ENCODE assay signal across 8 cellular contexts in genomic region chr11:120335596-120335927, GRCh38. TPM values are rescaled to one million over a fixed set of nuclear protein-coding genes. Genes with fewer than 3 reads are reported as not detected.
DNase-seq lines count a peak whose midpoint lies in the region; ATAC-seq, FAIRE-seq and TF ChIP-seq lines count a peak whose summit lies in the region.

No MANE protein-coding gene starts in this region.

- POLR2A ChIA-PET in endothelial cell of umbilical vein (lab: Charles Lee): interaction anchor here (0.7 kb wide), 1 partner anchor 11 kb away, joined by 4 read pairs; the partner anchor contains the start of gene TLCD5

- peak overlapping the region; percentile 96 for H3K9ac ChIP-seq in endothelial cell of umbilical vein (replicated peaks; ENCODE audit: extremely low read depth, insufficient read depth, low read length)

- DNase-seq in SHP77 (lab: John Stamatoyannopoulos, UW) (peak; percentile 46 to 58), SHP77 treated with DMSO at 0.1 percent for 48 hours (lab: John Stamatoyannopoulos, UW) (no peak), T follicular helper cell (ENCODE audit: low read depth) (peak; percentile 1), endothelial cell of umbilical vein (ENCODE audit: low read depth, low spot score) (no peak), natural killer cell (no peak), NCI-H82 treated with DMSO at 0.1 percent for 48 hours (lab: John Stamatoyannopoulos, UW; ENCODE audit: unreplicated experiment) (no peak)

- peaks cover 35 to 64% of the 10 kb centered on the region in 2 donors for H3K27me3 Mint-ChIP-seq in natural killer cell (ENCODE audit: low read depth in 2 of 2)

- peak; percentile 7 for ATAC-seq in HG03025 (IDR thresholded peaks at IDR 0.05; ENCODE audit: low FRiP score, unreplicated experiment)
- peak in 2 of 3 donors; percentile 9 to 22 for ATAC-seq in natural killer cell
- ATAC-seq in GM21576 (IDR thresholded peaks at IDR 0.05; ENCODE audit: unreplicated experiment): no peak

- CTCF ChIA-PET in endothelial cell of umbilical vein (lab: Charles Lee): interaction anchor here (0.7 to 4.8 kb wide), 40 partner anchors 9 to 472 kb away, joined by 3 to 32 read pairs (median 5); partner anchors contain the start of gene TLCD5

- BruUV-seq in endothelial cell of umbilical vein (replicated peaks; lab: Mats Ljungman, UMichigan): TSS peak; percentile 59

- H3K9me3 Mint-ChIP-seq in natural killer cell: no peaks in the 10 kb centered on the region

- peak overlapping the region; percentile 82 to 98 (median 82) for H3K4me3 ChIP-seq in endothelial cell of umbilical vein (replicated peaks in 1 of 3; ENCODE audit: insufficient read depth in 1 of 3, low read depth in 1 of 3, low read length in 3 of 3)

- peak overlapping the region; percentile 13 to 78 for H3K27ac Mint-ChIP-seq in natural killer cell

- no peaks in the 10 kb centered on the region for H3K9me3 ChIP-seq in endothelial cell of umbilical vein (replicated peaks; ENCODE audit: control insufficient read depth, insufficient read depth, low read length)

- H3K27me3 ChIP-seq in endothelial cell of umbilical vein (ENCODE audit: control insufficient read depth in 2 of 2, insufficient read depth in 2 of 2, low read length in 2 of 2): no peaks in the 10 kb centered on the region

- peaks cover 0 to 5% of the 10 kb centered on the region in 2 experiments for H3K36me3 ChIP-seq in endothelial cell of umbilical vein (ENCODE audit: control insufficient read depth in 2 of 2, extremely low read depth in 1 of 2, insufficient read depth in 2 of 2, low read length in 2 of 2)

- H4K20me1 ChIP-seq in endothelial cell of umbilical vein (replicated peaks; ENCODE audit: control insufficient read depth, extremely low read depth, insufficient read depth, low read length): no peaks in the 10 kb centered on the region

- dilution Hi-C loops in endothelial cell of umbilical vein (cut with MboI; ENCODE audit: extremely low pct_ligation_motif_present, low sequenced_read_pairs): no loop called here

- H3K4me2 ChIP-seq in endothelial cell of umbilical vein (ENCODE audit: insufficient read depth, low read length): peak overlapping the region; percentile 98

- peaks cover 43% of the 10 kb centered on the region for H3K79me2 ChIP-seq in endothelial cell of umbilical vein (ENCODE audit: control insufficient read depth, insufficient read depth, low read length)

- peak overlapping the region; percentile 80 for H2AFZ ChIP-seq in endothelial cell of umbilical vein (ENCODE audit: low read depth, low read length)

- peaks cover 9% of the 10 kb centered on the region for H3K36me3 Mint-ChIP-seq in natural killer cell

- FAIRE-seq in endothelial cell of umbilical vein (lab: Jason Lieb, UNC): no peak

- no peak for TF ChIP-seq POLR2A in endothelial cell of umbilical vein (IDR thresholded peaks at IDR 0.05; ENCODE audit: low read depth, low read length)

- peaks cover 36% of the 10 kb centered on the region for H3K4me1 ChIP-seq in endothelial cell of umbilical vein (ENCODE audit: control insufficient read depth, extremely low read depth, insufficient read depth, low read length)

- intact Hi-C loops in endothelial cell of umbilical vein (cut with micrococcal nuclease) (loop anchor here (1.0 to 10.0 kb wide), 8 partner anchors 10 to 1859 kb away; partner anchors contain the start of genes SC5D and TLCD5), natural killer cell (cut with micrococcal nuclease) (loop anchor here (2.0 to 5.0 kb wide), 3 partner anchors 132 to 859 kb away; no protein-coding TSS in a partner anchor)

- H3K27ac ChIP-seq in endothelial cell of umbilical vein (ENCODE audit: insufficient read depth, low read depth, low read length): peak overlapping the region; percentile 87

- TF ChIP-seq CTCF in endothelial cell of umbilical vein (IDR thresholded peaks at IDR 0.05; ENCODE audit: extremely low read depth in 1 of 2, insufficient read depth in 1 of 2, low read depth in 1 of 2, low read length in 2 of 2) (no peak), natural killer cell (IDR thresholded peaks at IDR 0.05) (no peak)

- peak overlapping the region; percentile 87 for H3K4me3 Mint-ChIP-seq in natural killer cell

- no peaks in the 10 kb centered on the region for H3K9me1 ChIP-seq in endothelial cell of umbilical vein (replicated peaks; ENCODE audit: control insufficient read depth, extremely low read depth, insufficient read depth, low read length)

- peaks cover 41 to 42% of the 10 kb centered on the region in 2 donors for H3K4me1 Mint-ChIP-seq in natural killer cell

TF ChIP-seq in endothelial cell of umbilical vein, 7 proteins besides CTCF, POLR2A, EP300 and RAD21:
- no peak for TF ChIP-seq MYC (IDR thresholded peaks at IDR 0.05; ENCODE audit: low read depth, low read length)
- TF ChIP-seq JUN (IDR thresholded peaks at IDR 0.05; ENCODE audit: borderline replicate concordance, insufficient read depth, insufficient read length, low read depth): no peak
- no peak for TF ChIP-seq GATA2 (IDR thresholded peaks at IDR 0.05; ENCODE audit: insufficient read depth, insufficient read length, low read depth, low read length)

RNA-seq across cellular contexts. Expression of gene ARHGEF12, which starts 0.7 kb away (rescaled TPM):
- total RNA-seq in endothelial cell of umbilical vein: 117 and 125 TPM in 2 replicates
- polyA plus RNA-seq in endothelial cell of umbilical vein: 14.9 and 20.9 TPM in 2 replicates
- 27.0 and 27.4 TPM in 2 replicates for polyA plus RNA-seq in endothelial cell of umbilical vein (2011; cell fraction: cytosol; rRNA removed)
- 58.1 and 68.0 TPM in 2 replicates for polyA plus RNA-seq in endothelial cell of umbilical vein (2011; cell fraction: nucleus; rRNA removed)
- 57.0 and 70.0 TPM in 2 replicates for polyA plus RNA-seq in endothelial cell of umbilical vein (2012)
- polyA minus RNA-seq in endothelial cell of umbilical vein: 143 and 149 TPM in 2 replicates
- 36.9 TPM for polyA minus RNA-seq in endothelial cell of umbilical vein (2011; cell fraction: cytosol; rRNA and poly(A)+ RNA removed)
- 185 and 261 TPM in 2 replicates for polyA minus RNA-seq in endothelial cell of umbilical vein (2011; cell fraction: nucleus; rRNA and poly(A)+ RNA removed)
- total RNA-seq in natural killer cell: 10 to 100 TPM; 38.4 to 52.3 (median 42.1) TPM

RNA-seq across cellular contexts. Expression of gene TLCD5, which starts 10.5 kb away (rescaled TPM):
- total RNA-seq in endothelial cell of umbilical vein: 6.1 and 6.3 TPM in 2 replicates
- polyA plus RNA-seq in endothelial cell of umbilical vein: 8.3 and 9.7 TPM in 2 replicates
- polyA plus RNA-seq in endothelial cell of umbilical vein (2011; cell fraction: cytosol; rRNA removed): 5.7 and 6.1 TPM in 2 replicates
- 11.1 and 16.9 TPM in 2 replicates for polyA plus RNA-seq in endothelial cell of umbilical vein (2011; cell fraction: nucleus; rRNA removed)
- polyA plus RNA-seq in endothelial cell of umbilical vein (2012): 6.6 and 8.1 TPM in 2 replicates
- polyA minus RNA-seq in endothelial cell of umbilical vein: 9.5 and 15.5 TPM in 2 replicates
- 3.8 TPM for polyA minus RNA-seq in endothelial cell of umbilical vein (2011; cell fraction: cytosol; rRNA and poly(A)+ RNA removed)
- polyA minus RNA-seq in endothelial cell of umbilical vein (2011; cell fraction: nucleus; rRNA and poly(A)+ RNA removed): 5.4 and 10.4 TPM in 2 replicates
- not detected for total RNA-seq in natural killer cell

Comparison
In these comparisons a context has a peak if more than half of its experiments do, and no peak if none do; other contexts are left out.
1. DNase-seq: peak in SHP77 (2 of 2) and T follicular helper cell (single experiment); none in SHP77 treated with DMSO at 0.1 percent for 48 hours (single experiment), endothelial cell of umbilical vein (single experiment), natural killer cell (single experiment) and NCI-H82 treated with DMSO at 0.1 percent for 48 hours (single experiment).